8 cellular contexts compared by ENCODE assay signal in the genomic region with DNA sequence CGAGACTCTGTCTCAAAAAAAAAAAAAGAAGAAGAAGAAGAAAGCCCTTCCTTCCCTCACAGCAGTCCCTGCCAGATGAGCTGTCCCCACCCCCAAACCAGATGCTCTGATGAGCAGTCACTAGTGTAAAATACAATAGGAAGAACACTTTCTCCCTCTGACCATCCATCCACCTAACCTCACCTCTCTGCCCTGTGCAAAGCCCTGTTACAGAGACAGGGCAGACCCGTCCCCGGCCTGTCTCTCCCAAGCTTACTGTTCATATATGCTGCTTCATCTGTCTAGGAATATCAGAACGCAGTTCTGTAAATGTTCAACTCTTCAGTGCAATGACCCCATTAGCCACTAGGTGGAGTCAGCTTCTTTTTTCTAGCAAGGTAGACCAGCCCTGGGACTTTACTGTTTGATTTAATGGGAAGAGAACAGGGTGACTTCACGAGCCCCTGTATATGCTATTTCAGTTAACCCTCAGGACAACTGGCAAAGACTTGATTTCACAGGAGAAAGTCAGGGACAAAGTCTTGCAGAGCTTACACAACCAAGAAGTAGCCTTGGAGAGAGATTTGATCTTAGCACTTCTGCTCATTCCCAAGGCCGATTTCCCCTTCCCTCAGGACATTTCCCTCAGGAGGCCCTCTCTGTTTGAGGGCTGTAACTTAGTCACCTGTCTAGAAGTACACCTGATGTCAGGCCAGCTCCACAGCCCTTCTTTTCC.
A peak's percentile ranks its signal among the peaks of the same experiment; 100 is the strongest.
DNase-seq lines count a peak whose midpoint lies in the region; ATAC-seq and TF ChIP-seq lines count a peak whose summit lies in the region.

No MANE protein-coding gene starts in this region.

- DNase-seq in GM10266 (ENCODE audit: extremely low spot score): peak; percentile 74
- peak; percentile 83 for DNase-seq in NCI-H2227 (lab: John Stamatoyannopoulos, UW; ENCODE audit: unreplicated experiment)
- DNase-seq in cardiac fibroblast (ENCODE audit: low read depth in 2 of 2): peak; percentile 88
- peak; percentile 80 for DNase-seq in kidney glomerular epithelial cell (lab: John Stamatoyannopoulos, UW)
- DNase-seq in stimulated activated CD4-positive, alpha-beta T cell treated with anti-CD3 and anti-CD28 coated beads, Interleukin-2, amount 100 ng/mL, for 48 hours: peak; percentile 74 to 81

- ATAC-seq in HG02938 (IDR thresholded peaks at IDR 0.05; ENCODE audit: unreplicated experiment) (peak; percentile 67), GM21360 (IDR thresholded peaks at IDR 0.05; ENCODE audit: unreplicated experiment) (no peak)

- peak; percentile 86 for TF ChIP-seq CTCF in GM10266 (IDR thresholded peaks at IDR 0.05; ENCODE audit: control insufficient read depth, insufficient read depth, low read depth, missing control alignments)
- peak; percentile 74 for TF ChIP-seq CTCF in WI38 (IDR thresholded peaks at IDR 0.05; ENCODE audit: low read depth, low read length)
- peak; percentile 89 for TF ChIP-seq CTCF in cardiac fibroblast (IDR thresholded peaks at IDR 0.05; ENCODE audit: low read depth, low read length)

- H3K4me3 ChIP-seq in WI38 (ENCODE audit: low read depth, low read length) (no peak overlapping the region), cardiac fibroblast (replicated peaks in 1 of 2; ENCODE audit: low read depth in 2 of 2, low read length in 2 of 2) (no peak overlapping the region)
